ENCODE assay signal across 2 cellular contexts in the genomic region with DNA sequence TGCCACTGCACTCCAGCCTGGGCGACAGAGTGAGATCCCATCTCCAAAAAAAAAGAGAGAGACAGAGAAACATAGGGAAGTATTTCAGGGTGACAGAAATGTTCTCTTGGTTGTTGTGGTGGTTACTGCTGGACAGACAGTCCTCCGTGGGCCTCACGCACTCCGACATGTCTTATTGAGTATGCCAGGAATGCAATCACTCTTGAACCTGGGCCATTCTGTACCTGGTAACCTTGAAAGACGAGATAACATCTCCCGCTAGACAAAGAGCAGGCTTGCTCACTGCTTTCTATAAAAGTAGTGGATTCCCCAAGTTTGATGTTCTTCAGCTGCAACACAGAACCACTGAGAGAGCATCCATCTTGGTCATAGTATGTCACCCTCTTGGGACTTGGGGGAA.
TF ChIP-seq lines count a peak whose summit lies in the region.

No MANE protein-coding gene starts in this region.

TF ChIP-seq in GM23338, 12 proteins besides CTCF, POLR2A, EP300 and RAD21:
- no peak for TF ChIP-seq ZNF114 (CRISPR knock-in tag; IDR thresholded peaks at IDR 0.05)
- no peak for TF ChIP-seq STAT1 (IDR thresholded peaks at IDR 0.05; ENCODE audit: unreplicated experiment)
- TF ChIP-seq, protein P1, sequence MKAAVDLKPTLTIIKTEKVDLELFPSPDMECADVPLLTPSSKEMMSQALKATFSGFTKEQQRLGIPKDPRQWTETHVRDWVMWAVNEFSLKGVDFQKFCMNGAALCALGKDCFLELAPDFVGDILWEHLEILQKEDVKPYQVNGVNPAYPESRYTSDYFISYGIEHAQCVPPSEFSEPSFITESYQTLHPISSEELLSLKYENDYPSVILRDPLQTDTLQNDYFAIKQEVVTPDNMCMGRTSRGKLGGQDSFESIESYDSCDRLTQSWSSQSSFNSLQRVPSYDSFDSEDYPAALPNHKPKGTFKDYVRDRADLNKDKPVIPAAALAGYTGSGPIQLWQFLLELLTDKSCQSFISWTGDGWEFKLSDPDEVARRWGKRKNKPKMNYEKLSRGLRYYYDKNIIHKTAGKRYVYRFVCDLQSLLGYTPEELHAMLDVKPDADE (IDR thresholded peaks at IDR 0.05): no peak
- TF ChIP-seq, protein P2, sequence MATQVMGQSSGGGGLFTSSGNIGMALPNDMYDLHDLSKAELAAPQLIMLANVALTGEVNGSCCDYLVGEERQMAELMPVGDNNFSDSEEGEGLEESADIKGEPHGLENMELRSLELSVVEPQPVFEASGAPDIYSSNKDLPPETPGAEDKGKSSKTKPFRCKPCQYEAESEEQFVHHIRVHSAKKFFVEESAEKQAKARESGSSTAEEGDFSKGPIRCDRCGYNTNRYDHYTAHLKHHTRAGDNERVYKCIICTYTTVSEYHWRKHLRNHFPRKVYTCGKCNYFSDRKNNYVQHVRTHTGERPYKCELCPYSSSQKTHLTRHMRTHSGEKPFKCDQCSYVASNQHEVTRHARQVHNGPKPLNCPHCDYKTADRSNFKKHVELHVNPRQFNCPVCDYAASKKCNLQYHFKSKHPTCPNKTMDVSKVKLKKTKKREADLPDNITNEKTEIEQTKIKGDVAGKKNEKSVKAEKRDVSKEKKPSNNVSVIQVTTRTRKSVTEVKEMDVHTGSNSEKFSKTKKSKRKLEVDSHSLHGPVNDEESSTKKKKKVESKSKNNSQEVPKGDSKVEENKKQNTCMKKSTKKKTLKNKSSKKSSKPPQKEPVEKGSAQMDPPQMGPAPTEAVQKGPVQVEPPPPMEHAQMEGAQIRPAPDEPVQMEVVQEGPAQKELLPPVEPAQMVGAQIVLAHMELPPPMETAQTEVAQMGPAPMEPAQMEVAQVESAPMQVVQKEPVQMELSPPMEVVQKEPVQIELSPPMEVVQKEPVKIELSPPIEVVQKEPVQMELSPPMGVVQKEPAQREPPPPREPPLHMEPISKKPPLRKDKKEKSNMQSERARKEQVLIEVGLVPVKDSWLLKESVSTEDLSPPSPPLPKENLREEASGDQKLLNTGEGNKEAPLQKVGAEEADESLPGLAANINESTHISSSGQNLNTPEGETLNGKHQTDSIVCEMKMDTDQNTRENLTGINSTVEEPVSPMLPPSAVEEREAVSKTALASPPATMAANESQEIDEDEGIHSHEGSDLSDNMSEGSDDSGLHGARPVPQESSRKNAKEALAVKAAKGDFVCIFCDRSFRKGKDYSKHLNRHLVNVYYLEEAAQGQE (IDR thresholded peaks at IDR 0.05; ENCODE audit: unreplicated experiment): no peak
- no peak for TF ChIP-seq ZNF331 (CRISPR knock-in tag; IDR thresholded peaks at IDR 0.05; ENCODE audit: low read depth)
- TF ChIP-seq POLR2AphosphoS5 (IDR thresholded peaks at IDR 0.05; ENCODE audit: low read depth): no peak
- TF ChIP-seq EZH2phosphoT487 (IDR thresholded peaks at IDR 0.05; ENCODE audit: unreplicated experiment): no peak

TF ChIP-seq in H1, 55 proteins besides CTCF, POLR2A, EP300 and RAD21:
- TF ChIP-seq EGR1 (IDR thresholded peaks at IDR 0.05; ENCODE audit: borderline replicate concordance, low read depth, low read length) (no peak), TEAD4 (IDR thresholded peaks at IDR 0.05; ENCODE audit: low read depth, low read length) (0 out of 2 replicates have a peak, but pooled peaks have one; percentile 7)
